8 cellular contexts compared by ENCODE assay signal in genomic region chr17:30344283-30345088, GRCh38. TPM values are rescaled to one million over a fixed set of nuclear protein-coding genes. Genes with fewer than 3 reads are reported as not detected.
DNase-seq lines count a peak whose midpoint lies in the region; ATAC-seq and TF ChIP-seq lines count a peak whose summit lies in the region.

No MANE protein-coding gene starts in this region.

- no peaks in the 10 kb centered on the region for H3K9me2 ChIP-seq in HCT116 (ENCODE audit: insufficient read depth)

- no peak overlapping the region for H2BK15ac ChIP-seq in mesendoderm (replicated peaks; ENCODE audit: low read depth)

- H2AK5ac ChIP-seq in mesendoderm (ENCODE audit: low read length) = no peak overlapping the region

- H3K4me2 ChIP-seq in HCT116 (ENCODE audit: low read length) (no peak overlapping the region), mesendoderm (ENCODE audit: low read length) (no peak overlapping the region)

- H3K4me1 ChIP-seq in HCT116 (ENCODE audit: control insufficient read depth in 1 of 2, insufficient read depth in 2 of 2, low read length in 2 of 2) = peaks cover 16 to 21% of the 10 kb centered on the region in 2 experiments; a peak in 3 of 4 replicates
- peaks cover 19 to 59% (median 35%) of the 10 kb centered on the region in 3 donors for H3K4me1 ChIP-seq in esophagus squamous epithelium
- peaks cover 17% of the 10 kb centered on the region for H3K4me1 ChIP-seq in neuron (ENCODE audit: insufficient read depth, low read length)
- peaks cover 3% of the 10 kb centered on the region for H3K4me1 ChIP-seq in mesendoderm (ENCODE audit: control insufficient read depth, low read depth, low read length)

- RAD21 ChIA-PET in HCT116 (lab: Charles Lee; ENCODE audit: low non-redundant PET in 1 of 2, low total read pairs in 2 of 2, uncharacterized antibody in 2 of 2, unreplicated experiment in 2 of 2) = interaction anchor here in 1 of 2 experiments (1.7 kb wide), 1 partner anchor 8 kb away, joined by 5 read pairs; no protein-coding TSS in a partner anchor

- H3K9ac ChIP-seq in HCT116 (ENCODE audit: low read length) = no peak overlapping the region
- H3K9ac ChIP-seq in mesendoderm (ENCODE audit: low read length) = no peak overlapping the region

- no peak for ATAC-seq in HCT116
- no peak for ATAC-seq in HG03039 (IDR thresholded peaks at IDR 0.05; ENCODE audit: unreplicated experiment)

- 30 to 42% methylated on average over 7 of the region's 9 CpGs for WGBS in esophagus squamous epithelium, 2 donors
- no CpG with 5 or more reads among the region's 9 CpGs for WGBS in mesendoderm (ENCODE audit: extremely low coverage, insufficient coverage, low lambda C conversion rate)

- H2BK5ac ChIP-seq in mesendoderm (ENCODE audit: low read length) = no peak overlapping the region

- no peak overlapping the region for H3K4ac ChIP-seq in mesendoderm (ENCODE audit: low read depth, low read length)

- H3K27me3 ChIP-seq in HCT116 (ENCODE audit: insufficient read depth, low read length) = no peaks in the 10 kb centered on the region
- no peaks in the 10 kb centered on the region for H3K27me3 ChIP-seq in esophagus squamous epithelium
- no peaks in the 10 kb centered on the region for H3K27me3 ChIP-seq in neuron (ENCODE audit: insufficient read depth, low read length)
- H3K27me3 ChIP-seq in mesendoderm (ENCODE audit: insufficient read depth, low read length, poor library complexity) = no peaks in the 10 kb centered on the region

- TF ChIP-seq POLR2A in HCT116 (IDR thresholded peaks at IDR 0.05; ENCODE audit: borderline replicate concordance, extremely low read depth, insufficient read depth, insufficient read length) = no peak
- TF ChIP-seq POLR2A in esophagus squamous epithelium (IDR thresholded peaks at IDR 0.05) = no peak

- no peak overlapping the region for H3K27ac ChIP-seq in HCT116 (ENCODE audit: low read depth, low read length)
- H3K27ac ChIP-seq in esophagus squamous epithelium = peak overlapping the region; percentile 61 to 85 (median 70)
- H3K27ac ChIP-seq in mesendoderm (ENCODE audit: low read depth, low read length) = no peak overlapping the region

- no peak overlapping the region for H3K4me3 ChIP-seq in HCT116 (replicated peaks in 1 of 2; ENCODE audit: low read depth in 1 of 2, low read length in 2 of 2)
- H3K4me3 ChIP-seq in esophagus squamous epithelium = peak overlapping the region in 1 of 4 donors; percentile 7
- no peak overlapping the region for H3K4me3 ChIP-seq in neuron (ENCODE audit: low read length)
- H3K4me3 ChIP-seq in mesendoderm (ENCODE audit: low read length) = no peak overlapping the region

- BruUV-seq in HCT116 (replicated peaks; lab: Mats Ljungman, UMichigan) = no TSS peak

- TF ChIP-seq RAD21 in HCT116 (IDR thresholded peaks at IDR 0.05; ENCODE audit: low read depth) = no peak

- no peaks in the 10 kb centered on the region for H3K79me1 ChIP-seq in mesendoderm (ENCODE audit: low read length)

- intact Hi-C loops in HCT116 (cut with micrococcal nuclease) (loop anchor here (5.0 kb wide), 1 partner anchor 208 kb away; no protein-coding TSS in a partner anchor), esophagus squamous epithelium (cut with DNase I) (loop anchor here (10.0 kb wide), 1 partner anchor 110 kb away; no protein-coding TSS in a partner anchor)

- H3K36me3 ChIP-seq in HCT116 (ENCODE audit: control insufficient read depth in 1 of 2, insufficient read depth in 2 of 2, low read length in 2 of 2) (no peaks in the 10 kb centered on the region), esophagus squamous epithelium (no peaks in the 10 kb centered on the region), neuron (ENCODE audit: insufficient read depth, low read length) (no peaks in the 10 kb centered on the region), mesendoderm (ENCODE audit: control insufficient read depth, insufficient read depth, low read length) (no peaks in the 10 kb centered on the region)

- no peak for DNase-seq in HCT116 (ENCODE audit: low read depth, low spot score)
- peak; percentile 39 for DNase-seq in RPMI7951 (ENCODE audit: low read depth)
- DNase-seq in esophagus squamous epithelium (lab: John Stamatoyannopoulos, UW) = no peak
- DNase-seq in mesendoderm = no peak
- DNase-seq in HEK293T (ENCODE audit: extremely low spot score) = no peak
- no peak for DNase-seq in stimulated activated naive CD4-positive, alpha-beta T cell (lab: John Stamatoyannopoulos, UW)

- H3K9me3 ChIP-seq in HCT116 (ENCODE audit: control insufficient read depth in 1 of 2, insufficient read depth in 1 of 2, low read depth in 1 of 2, low read length in 2 of 2) (no peaks in the 10 kb centered on the region), esophagus squamous epithelium (no peaks in the 10 kb centered on the region), neuron (ENCODE audit: low read length) (no peaks in the 10 kb centered on the region)

- H2BK120ac ChIP-seq in mesendoderm (ENCODE audit: low read depth, low read length) = no peak overlapping the region

- no peak overlapping the region for H4K5ac ChIP-seq in mesendoderm (ENCODE audit: low read length)

- no peaks in the 10 kb centered on the region for H4K20me1 ChIP-seq in HCT116 (ENCODE audit: insufficient read depth)

- H4K8ac ChIP-seq in mesendoderm (ENCODE audit: low read depth, low read length) = no peak overlapping the region

- H2AFZ ChIP-seq in HCT116 (ENCODE audit: low read depth, low read length, poor library complexity, severe bottlenecking) (no peak overlapping the region), neuron (ENCODE audit: low read depth, low read length) (peak overlapping the region; percentile 79)

- TF ChIP-seq CTCF in HCT116 (IDR thresholded peaks at IDR 0.05 in 2 of 3, conservative IDR thresholded peaks at IDR 0.05 in 1 of 3; ENCODE audit: borderline replicate concordance in 1 of 3, insufficient read depth in 1 of 3, low read depth in 2 of 3, low read length in 2 of 3) = no peak
- TF ChIP-seq CTCF in esophagus squamous epithelium (IDR thresholded peaks at IDR 0.05) = no peak

- no peak overlapping the region for H3K56ac ChIP-seq in mesendoderm (ENCODE audit: low read length)

- H3K23ac ChIP-seq in mesendoderm (ENCODE audit: low read length) = no peak overlapping the region

- H3K79me2 ChIP-seq in HCT116 (ENCODE audit: insufficient read depth, low read length) (no peaks in the 10 kb centered on the region), mesendoderm (ENCODE audit: control insufficient read depth, insufficient read depth, low read length) (no peaks in the 10 kb centered on the region)

- POLR2A ChIA-PET in HCT116 (lab: Charles Lee) (interaction anchor here (1.0 to 1.4 kb wide), 2 partner anchors 8 to 10 kb away, joined by 3 read pairs; no protein-coding TSS in a partner anchor), HEK293T (lab: Yijun Ruan, JAX) (interaction anchor here (0.7 to 1.1 kb wide), 3 partner anchors 10 to 133 kb away, joined by 3 read pairs; partner anchors contain the start of gene GOSR1)

- H3K18ac ChIP-seq in mesendoderm (ENCODE audit: low read length) = no peak overlapping the region

- CTCF ChIA-PET in HCT116 (lab: Charles Lee) = interaction anchor here (0.8 to 1.5 kb wide), 2 partner anchors 8 to 240 kb away, joined by 3 to 12 read pairs; no protein-coding TSS in a partner anchor
- CTCF ChIA-PET in HEK293T (lab: Yijun Ruan, JAX) = no interaction called here

TF ChIP-seq in HCT116, 20 proteins besides CTCF, POLR2A, EP300 and RAD21:
- TF ChIP-seq EZH2phosphoT487 (IDR thresholded peaks at IDR 0.05; ENCODE audit: borderline replicate concordance) = no peak
- peak; percentile 76 for TF ChIP-seq CEBPB (IDR thresholded peaks at IDR 0.05; ENCODE audit: low read depth)

TF ChIP-seq in HEK293T, 16 proteins besides CTCF, POLR2A, EP300 and RAD21:
- no peak for TF ChIP-seq CTBP1 (IDR thresholded peaks at IDR 0.05; ENCODE audit: borderline replicate concordance)
- TF ChIP-seq TARDBP (IDR thresholded peaks at IDR 0.05) = no peak
- TF ChIP-seq FOXA1 (IDR thresholded peaks at IDR 0.05) = no peak
- TF ChIP-seq ELF4 (IDR thresholded peaks at IDR 0.05) = no peak
- TF ChIP-seq ARNT (IDR thresholded peaks at IDR 0.05) = no peak
- no peak for TF ChIP-seq SUZ12 (IDR thresholded peaks at IDR 0.05)
- TF ChIP-seq NFRKB (IDR thresholded peaks at IDR 0.05) = no peak

RNA-seq across cellular contexts. Expression of gene TMIGD1, which starts 10.6 kb away (rescaled TPM):
- total RNA-seq in HCT116 (2021; ENCODE audit: unreplicated experiment) = not detected
- not detected in 2 replicates for polyA plus RNA-seq in HCT116 (2012)
- total RNA-seq in RPMI7951 (2014; rRNA removed; shearing (Covaris generic)) = not detected in 2 replicates
- not detected for total RNA-seq in esophagus squamous epithelium
- not detected for polyA plus RNA-seq in mesendoderm (2013, experiment 1 of 2)
- polyA plus RNA-seq in mesendoderm (2013, experiment 2 of 2) = not detected

RNA-seq across cellular contexts. Expression of gene CPD, which starts 34.2 kb away (rescaled TPM):
- total RNA-seq in HCT116 (2021; ENCODE audit: unreplicated experiment) = 47.2 TPM
- 17.7 and 21.7 TPM in 2 replicates for polyA plus RNA-seq in HCT116 (2012)
- 31.8 and 61.6 TPM in 2 replicates for total RNA-seq in RPMI7951 (2014; rRNA removed; shearing (Covaris generic))
- total RNA-seq in esophagus squamous epithelium = 10 to 100 TPM; 36.9 to 63.6 (median 50.8) TPM
- 17.9 TPM for polyA plus RNA-seq in mesendoderm (2013, experiment 1 of 2)
- 16.7 TPM for polyA plus RNA-seq in mesendoderm (2013, experiment 2 of 2)

RNA-seq across cellular contexts. Expression of gene BLMH, which starts 52.7 kb away (rescaled TPM):
- 51.2 TPM for total RNA-seq in HCT116 (2021; ENCODE audit: unreplicated experiment)
- 26.4 and 29.7 TPM in 2 replicates for polyA plus RNA-seq in HCT116 (2012)
- 25.0 and 26.9 TPM in 2 replicates for total RNA-seq in RPMI7951 (2014; rRNA removed; shearing (Covaris generic))
- total RNA-seq in esophagus squamous epithelium = 10 to 100 TPM; 18.4 to 41.4 (median 28.4) TPM
- polyA plus RNA-seq in mesendoderm (2013, experiment 1 of 2) = 55.5 TPM
- polyA plus RNA-seq in mesendoderm (2013, experiment 2 of 2) = 54.7 TPM

Comparison
In these comparisons a context has a peak if more than half of its experiments do, and no peak if none do; other contexts are left out.
1. H3K27ac ChIP-seq: peak in esophagus squamous epithelium (4 of 4); none in HCT116 (single experiment) and mesendoderm (single experiment).